Comparison of ENCODE assay signal across 22 cellular contexts in genomic region chr10:121959671-121960070, GRCh38. TPM values are rescaled to one million over a fixed set of nuclear protein-coding genes. Genes with fewer than 3 reads are reported as not detected.
DNase-seq lines count a peak whose midpoint lies in the region; ATAC-seq and TF ChIP-seq lines count a peak whose summit lies in the region.
"Had no signal": no experiment of that assay in that cellular context is flagged by ENCODE, and none has a peak within 500 bp of the region (broad histone marks: within the 10 kb centered on the region; RNA-seq: fewer than 3 reads in every experiment).

No MANE protein-coding gene starts in this region.

- intact Hi-C loops in Caco-2 (cut with micrococcal nuclease; ENCODE audit: unreplicated experiment), result no loop called here
- intact Hi-C loops in prostate gland (cut with DNase I), result no loop called here

- H3K27me3 Mint-ChIP-seq in Caco-2 (ENCODE audit: insufficient read depth, unreplicated experiment) (no peaks in the 10 kb centered on the region), H9 (ENCODE audit: low read depth) (no peaks in the 10 kb centered on the region)
- H3K27me3 Mint-ChIP-seq in activated T-helper 17 cell treated with anti-CD3 and anti-CD28 coated beads, Interleukin-2, amount 50 U/mL, for 72 hours, result no peaks in the 10 kb centered on the region
- H3K27me3 Mint-ChIP-seq: CD4-positive, alpha-beta T cell; IgD-negative memory B cell had no signal

- no peak overlapping the region for H3K4ac ChIP-seq in H9 (ENCODE audit: low read depth, low read length)
- no peak overlapping the region for H3K4ac ChIP-seq in mesendoderm (ENCODE audit: low read depth, low read length)

- H3K18ac ChIP-seq in H9 (ENCODE audit: insufficient read length, low read depth, low read length) (no peak overlapping the region), mesendoderm (ENCODE audit: low read length) (no peak overlapping the region)

- no peaks in the 10 kb centered on the region for H3K79me1 ChIP-seq in H9 (ENCODE audit: insufficient read depth, low read depth, low read length, poor library complexity, severe bottlenecking)
- H3K79me1 ChIP-seq in mesendoderm (ENCODE audit: low read length), result no peaks in the 10 kb centered on the region

- no peak overlapping the region for H2BK20ac ChIP-seq in H9 (ENCODE audit: low read depth, low read length, poor library complexity, severe bottlenecking)

- WGBS in H9 (ENCODE audit: extremely low coverage, insufficient read length, low lambda C conversion rate), result no CpG with 5 or more reads among the region's 3 CpGs
- no CpG with 5 or more reads among the region's 3 CpGs for WGBS in mesendoderm (ENCODE audit: extremely low coverage, insufficient coverage, low lambda C conversion rate)
- 96% methylated on average over 3 of the region's 3 CpGs for WGBS in prostate gland

- CTCF ChIA-PET in Caco-2 (lab: Charles Lee), result no interaction called here

- H3K4me2 ChIP-seq in H9 (ENCODE audit: insufficient read depth, insufficient read length, low read length), result no peak overlapping the region
- no peak overlapping the region for H3K4me2 ChIP-seq in mesendoderm (ENCODE audit: low read length)
- H3K4me2 ChIP-seq: BLaER1 had no signal

- ATAC-seq in activated T-helper 17 cell treated with anti-CD3 and anti-CD28 coated beads, Interleukin-2, amount 50 U/mL, for 72 hours (replicated peaks), result peak; percentile 37

- POLR2A ChIA-PET in Caco-2 (lab: Charles Lee), result no interaction called here

- no peak overlapping the region for H4K91ac ChIP-seq in H9 (ENCODE audit: insufficient read length, low read depth, low read length)

- H2BK120ac ChIP-seq in H9 (ENCODE audit: low read depth, low read length, poor library complexity, severe bottlenecking) (no peak overlapping the region), mesendoderm (ENCODE audit: low read depth, low read length) (no peak overlapping the region)

- H2BK5ac ChIP-seq in H9 (ENCODE audit: insufficient read length, low read length) (no peak overlapping the region), mesendoderm (ENCODE audit: low read length) (no peak overlapping the region)

- H2AK5ac ChIP-seq in H9 (ENCODE audit: insufficient read length, low read length), result no peak overlapping the region
- no peak overlapping the region for H2AK5ac ChIP-seq in mesendoderm (ENCODE audit: low read length)

- H3K36me3 Mint-ChIP-seq in Caco-2 (ENCODE audit: insufficient read depth, unreplicated experiment) (peaks cover 80% of the 10 kb centered on the region), H9 (ENCODE audit: insufficient read depth in 1 of 3, low read depth in 3 of 3) (peaks cover 22 to 63% (median 59%) of the 10 kb centered on the region in 3 experiments; a peak in 6 of 7 replicates)
- H3K36me3 Mint-ChIP-seq in activated T-helper 17 cell treated with anti-CD3 and anti-CD28 coated beads, Interleukin-2, amount 50 U/mL, for 72 hours (ENCODE audit: low read depth), result peaks cover 91% of the 10 kb centered on the region

- no peak overlapping the region for H2BK15ac ChIP-seq in H9 (ENCODE audit: low read depth, low read length)
- H2BK15ac ChIP-seq in mesendoderm (replicated peaks; ENCODE audit: low read depth), result no peak overlapping the region

- BruUV-seq in Caco-2 (replicated peaks; lab: Mats Ljungman, UMichigan), result TSS peak; percentile 8

- no peak overlapping the region for H2AFZ ChIP-seq in H9 (ENCODE audit: low read length)

- no peak overlapping the region for H3K9ac ChIP-seq in H9 (ENCODE audit: extremely low read depth, insufficient read length, low read length)
- no peak overlapping the region for H3K9ac ChIP-seq in mesendoderm (ENCODE audit: low read length)
- H3K9ac ChIP-seq: BLaER1 had no signal

- peaks cover 3% of the 10 kb centered on the region; the same call in 1 of the 2 replicates for H3K36me3 ChIP-seq in Caco-2 (ENCODE audit: control insufficient read depth, insufficient read depth, low read length)
- peaks cover 4% of the 10 kb centered on the region for H3K36me3 ChIP-seq in mesendoderm (ENCODE audit: control insufficient read depth, insufficient read depth, low read length)
- no peaks in the 10 kb centered on the region for H3K36me3 ChIP-seq in prostate gland

- TF ChIP-seq POLR2A in prostate gland (IDR thresholded peaks at IDR 0.05), result no peak

- H4K8ac ChIP-seq in H9 (replicated peaks; ENCODE audit: insufficient read length, low read depth, low read length) (no peak overlapping the region), mesendoderm (ENCODE audit: low read depth, low read length) (no peak overlapping the region)

- no peak overlapping the region for H3K23ac ChIP-seq in H9 (ENCODE audit: insufficient read length, low read depth, low read length)
- H3K23ac ChIP-seq in mesendoderm (ENCODE audit: low read length), result no peak overlapping the region

- no peak overlapping the region for H3K14ac ChIP-seq in H9 (ENCODE audit: insufficient read depth, low read length)

- no peak overlapping the region for H4K5ac ChIP-seq in H9 (ENCODE audit: insufficient read length, low read depth, low read length)
- no peak overlapping the region for H4K5ac ChIP-seq in mesendoderm (ENCODE audit: low read length)

- no peak overlapping the region for H3K4me3 Mint-ChIP-seq in Caco-2 (ENCODE audit: unreplicated experiment)
- no peak overlapping the region for H3K4me3 Mint-ChIP-seq in H9
- no peak overlapping the region for H3K4me3 Mint-ChIP-seq in activated T-helper 17 cell treated with anti-CD3 and anti-CD28 coated beads, Interleukin-2, amount 50 U/mL, for 72 hours
- H3K4me3 Mint-ChIP-seq: CD4-positive, alpha-beta T cell; HFFc6 had no signal

- H3K27me3 ChIP-seq in Caco-2 (replicated peaks; ENCODE audit: control insufficient read depth, insufficient read depth, low read length) (no peaks in the 10 kb centered on the region), H9 (ENCODE audit: insufficient read depth, low read length) (no peaks in the 10 kb centered on the region), mesendoderm (ENCODE audit: insufficient read depth, low read length, poor library complexity) (no peaks in the 10 kb centered on the region), prostate gland (replicated peaks; ENCODE audit: insufficient read depth) (no peaks in the 10 kb centered on the region)
- H3K27me3 ChIP-seq: BLaER1 had no signal

- H3K9me3 Mint-ChIP-seq in Caco-2 (ENCODE audit: unreplicated experiment) (no peaks in the 10 kb centered on the region), H9 (no peaks in the 10 kb centered on the region)
- no peaks in the 10 kb centered on the region for H3K9me3 Mint-ChIP-seq in activated T-helper 17 cell treated with anti-CD3 and anti-CD28 coated beads, Interleukin-2, amount 50 U/mL, for 72 hours
- H3K9me3 Mint-ChIP-seq: CD4-positive, alpha-beta T cell; HFFc6; IgD-negative memory B cell had no signal

- no peak overlapping the region for H3T11ph ChIP-seq in H9 (ENCODE audit: low read length)

- DNase-seq in Caco-2 (no peak), H9 (no peak), mesendoderm (peak; percentile 78), prostate gland (ENCODE audit: low spot score) (no peak), midbrain (lab: John Stamatoyannopoulos, UW) (no peak)
- no peak for DNase-seq in effector CD4-positive, alpha-beta T cell
- DNase-seq: ACHN; CD4-positive, alpha-beta T cell; COR-L47; DMS 273 treated with DMSO at 0.1 percent for 48 hours; DMS79 treated with DMSO at 0.1 percent for 48 hours; HFFc6; NCI-H1105; NCI-H146; NCI-H2029 treated with DMSO at 0.1 percent for 48 hours; NCI-H345; NCI-H524; NCI-H774; NK-92 treated with Interleukin-12 subunit alpha and Interleukin-12 subunit beta, amount 100 ng/mL, for 24 hours had no signal

- no peak overlapping the region for H3K4me3 ChIP-seq in Caco-2 (ENCODE audit: low read depth, low read length)
- no peak overlapping the region for H3K4me3 ChIP-seq in mesendoderm (ENCODE audit: low read length)
- H3K4me3 ChIP-seq in prostate gland, result no peak overlapping the region
- H3K4me3 ChIP-seq: BLaER1 had no signal

- no peaks in the 10 kb centered on the region for H3K9me3 ChIP-seq in Caco-2
- no peaks in the 10 kb centered on the region for H3K9me3 ChIP-seq in H9 (ENCODE audit: control insufficient read depth, low read depth, low read length)
- H3K9me3 ChIP-seq in prostate gland, result no peaks in the 10 kb centered on the region
- H3K9me3 ChIP-seq: BLaER1 had no signal

- TF ChIP-seq CTCF in Caco-2 (IDR thresholded peaks at IDR 0.05; ENCODE audit: insufficient read depth in 1 of 2, low read depth in 1 of 2, low read length in 1 of 2, severe bottlenecking in 1 of 2, unreplicated experiment in 1 of 2) (no peak), H9 (conservative IDR thresholded peaks at IDR 0.05) (no peak), prostate gland (IDR thresholded peaks at IDR 0.05) (no peak)

- no peaks in the 10 kb centered on the region for H3K4me1 Mint-ChIP-seq in Caco-2 (ENCODE audit: low read depth, unreplicated experiment)
- H3K4me1 Mint-ChIP-seq in H9, result peaks cover 17% of the 10 kb centered on the region in 2 experiments
- H3K4me1 Mint-ChIP-seq in activated T-helper 17 cell treated with anti-CD3 and anti-CD28 coated beads, Interleukin-2, amount 50 U/mL, for 72 hours, result peaks cover 9% of the 10 kb centered on the region

- H3K27ac ChIP-seq in H9 (ENCODE audit: insufficient read length, low read depth, low read length) (no peak overlapping the region), mesendoderm (ENCODE audit: low read depth, low read length) (no peak overlapping the region), prostate gland (no peak overlapping the region)
- H3K27ac ChIP-seq: BLaER1 had no signal

- H3K79me2 ChIP-seq in H9 (ENCODE audit: insufficient read depth, low read length) (no peaks in the 10 kb centered on the region), mesendoderm (ENCODE audit: control insufficient read depth, insufficient read depth, low read length) (no peaks in the 10 kb centered on the region)

- no peaks in the 10 kb centered on the region for H4K20me1 ChIP-seq in H9 (ENCODE audit: control insufficient read depth, insufficient read depth, insufficient read length)
- H4K20me1 ChIP-seq: BLaER1 had no signal

- H2BK12ac ChIP-seq in H9 (ENCODE audit: insufficient read length, low read depth, low read length), result no peak overlapping the region

- H3K4me1 ChIP-seq in Caco-2 (peaks cover 5% of the 10 kb centered on the region; the same call in 1 of the 2 replicates), H9 (ENCODE audit: insufficient read depth, low read length) (0 out of 2 replicates have a peak, but pooled peaks cover 2% of the 10 kb centered on the region), mesendoderm (ENCODE audit: control insufficient read depth, low read depth, low read length) (peaks cover 3% of the 10 kb centered on the region), prostate gland (replicated peaks) (no peaks in the 10 kb centered on the region)
- H3K4me1 ChIP-seq: BLaER1 had no signal

- H3K23me2 ChIP-seq in H9 (ENCODE audit: insufficient read length, low read depth, low read length, poor library complexity, severe bottlenecking), result no peaks in the 10 kb centered on the region

- H3K27ac Mint-ChIP-seq in Caco-2 (ENCODE audit: unreplicated experiment) (no peak overlapping the region), H9 (peak overlapping the region in 2 of 3 experiments; percentile 60 to 91; a peak in 3 of 7 replicates)
- H3K27ac Mint-ChIP-seq in activated T-helper 17 cell treated with anti-CD3 and anti-CD28 coated beads, Interleukin-2, amount 50 U/mL, for 72 hours, result peak overlapping the region; percentile 9
- H3K27ac Mint-ChIP-seq: CD4-positive, alpha-beta T cell; HFFc6; IgD-negative memory B cell had no signal

- H3K56ac ChIP-seq in H9 (ENCODE audit: insufficient read length, low read depth, low read length) (no peak overlapping the region), mesendoderm (ENCODE audit: low read length) (no peak overlapping the region)

RNA-seq across cellular contexts. Expression of gene NSMCE4A, which starts 15.3 kb away (rescaled TPM):
- 106 and 111 TPM in 2 replicates for total RNA-seq in Caco-2 (2022)
- 59.0 and 60.5 TPM in 2 replicates for total RNA-seq in H9 (2021)
- total RNA-seq in activated T-helper 17 cell treated with anti-CD3 and anti-CD28 coated beads, Interleukin-2, amount 50 U/mL, for 72 hours, result 10 to 100 TPM; 26.4 to 49.7 TPM
- 69.2 TPM for polyA plus RNA-seq in mesendoderm (2013, experiment 1 of 2)
- polyA plus RNA-seq in mesendoderm (2013, experiment 2 of 2), result 75.6 TPM
- total RNA-seq in prostate gland, result 100 to 1,000 TPM in 1 of 2 donors, 10 to 100 TPM in 1; 90.1 to 105 TPM

RNA-seq across cellular contexts. Expression of gene TACC2, which starts 29.3 kb away (rescaled TPM):
- total RNA-seq in Caco-2 (2022), result 98.5 and 117 TPM in 2 replicates
- 54.8 and 58.1 TPM in 2 replicates for total RNA-seq in H9 (2021)
- not detected for total RNA-seq in activated T-helper 17 cell treated with anti-CD3 and anti-CD28 coated beads, Interleukin-2, amount 50 U/mL, for 72 hours
- 30.5 TPM for polyA plus RNA-seq in mesendoderm (2013, experiment 1 of 2)
- polyA plus RNA-seq in mesendoderm (2013, experiment 2 of 2), result 31.2 TPM
- 100 to 1,000 TPM; 101 to 140 TPM for total RNA-seq in prostate gland
- total RNA-seq: CD4-positive, alpha-beta T cell had no signal
- polyA plus RNA-seq: IgD-negative memory B cell had no signal

RNA-seq across cellular contexts. Expression of gene ATE1, which starts 31.8 kb away (rescaled TPM):
- total RNA-seq in Caco-2 (2022) (75.2 and 76.9 TPM in 2 replicates), H9 (2021) (25.3 and 29.0 TPM in 2 replicates), prostate gland (10 to 100 TPM; 29.9 to 36.2 TPM)
- 10 to 100 TPM; 16.5 to 24.4 TPM for total RNA-seq in activated T-helper 17 cell treated with anti-CD3 and anti-CD28 coated beads, Interleukin-2, amount 50 U/mL, for 72 hours
- polyA plus RNA-seq in mesendoderm (2013, experiment 1 of 2), result 14.5 TPM
- 14.4 TPM for polyA plus RNA-seq in mesendoderm (2013, experiment 2 of 2)

Comparison
In these comparisons a context has a peak if more than half of its experiments do, and no peak if none do; other contexts are left out.
1. RNA of gene TACC2, which starts 29.3 kb away (total RNA-seq): 101 to 140 TPM in prostate gland, 98.5 to 117 TPM in Caco-2 and 54.8 to 58.1 TPM in H9; not detected in activated T-helper 17 cell treated with anti-CD3 and anti-CD28 coated beads, Interleukin-2, amount 50 U/mL, for 72 hours; every median in the first group is over 10 times any median in the second.